In genomic region chr6:130513770-130514169, GRCh38 we compare ENCODE assay signal across 8 cellular contexts.
DNase-seq lines count a peak whose midpoint lies in the region; ATAC-seq and TF ChIP-seq lines count a peak whose summit lies in the region.

No MANE protein-coding gene starts in this region.

- no peak overlapping the region for H3K4me3 Mint-ChIP-seq in Calu3 (ENCODE audit: low read depth, unreplicated experiment)

- H3K9me3 ChIP-seq in mucosa of descending colon (no peaks in the 10 kb centered on the region), ascending aorta (no peaks in the 10 kb centered on the region)

- peaks cover 38% of the 10 kb centered on the region for H3K4me1 Mint-ChIP-seq in Calu3 (ENCODE audit: low read depth, unreplicated experiment)

- intact Hi-C loops in Calu3 (cut with micrococcal nuclease; ENCODE audit: unreplicated experiment), result no loop called here
- intact Hi-C loops in mucosa of descending colon (cut with DNase I, micrococcal nuclease), result no loop called here
- intact Hi-C loops in ascending aorta (cut with DNase I), result no loop called here

- no peaks in the 10 kb centered on the region for H3K27me3 Mint-ChIP-seq in Calu3 (ENCODE audit: unreplicated experiment)

- no TSS peak for BruUV-seq in Calu3 (replicated peaks; lab: Mats Ljungman, UMichigan)

- H3K27me3 ChIP-seq in ascending aorta, result no peaks in the 10 kb centered on the region

- ATAC-seq in GM21529 (IDR thresholded peaks at IDR 0.05; ENCODE audit: unreplicated experiment) (peak; percentile 53), mucosa of descending colon (peak; percentile 87)

- H3K36me3 ChIP-seq in mucosa of descending colon (ENCODE audit: low read depth), result no peaks in the 10 kb centered on the region
- no peaks in the 10 kb centered on the region for H3K36me3 ChIP-seq in ascending aorta

- H3K4me1 ChIP-seq in mucosa of descending colon (ENCODE audit: low read depth) (peaks cover 4% of the 10 kb centered on the region), ascending aorta (no peaks in the 10 kb centered on the region)

- no peaks in the 10 kb centered on the region for H3K9me3 Mint-ChIP-seq in Calu3 (ENCODE audit: low read depth, unreplicated experiment)

- CTCF ChIA-PET in Calu3 (lab: Charles Lee), result no interaction called here

- DNase-seq in Calu3 (peak; percentile 30), LNCaP clone FGC (ENCODE audit: low read depth) (peak; percentile 48), mucosa of descending colon (peak in 1 of 3 donors; percentile 39), NCI-H69 (lab: John Stamatoyannopoulos, UW) (no peak), SIG-M5 (lab: John Stamatoyannopoulos, UW) (no peak), ascending aorta (ENCODE audit: low spot score in 2 of 2) (no peak)
- peak; percentile 67 for DNase-seq in activated effector memory CD4-positive, alpha-beta T cell treated with anti-CD3 and anti-CD28 coated beads, Interleukin-2, amount 50 U/mL, for 16 hours

- H3K4me3 ChIP-seq in LNCaP clone FGC (ENCODE audit: low read depth, low read length) (no peak overlapping the region), mucosa of descending colon (no peak overlapping the region), ascending aorta (no peak overlapping the region)

- no peak overlapping the region for H3K27ac Mint-ChIP-seq in Calu3 (ENCODE audit: unreplicated experiment)

- H3K27ac ChIP-seq in ascending aorta, result no peak overlapping the region

- no peak for TF ChIP-seq CTCF in Calu3 (IDR thresholded peaks at IDR 0.05; ENCODE audit: unreplicated experiment)
- no peak for TF ChIP-seq CTCF in LNCaP clone FGC (IDR thresholded peaks at IDR 0.05; ENCODE audit: control insufficient read depth, extremely low read depth, insufficient read depth)
- no peak for TF ChIP-seq CTCF in mucosa of descending colon (IDR thresholded peaks at IDR 0.05)
- TF ChIP-seq CTCF in ascending aorta (IDR thresholded peaks at IDR 0.05), result no peak

- H3K36me3 Mint-ChIP-seq in Calu3 (ENCODE audit: insufficient read depth, unreplicated experiment), result peaks cover 8% of the 10 kb centered on the region

Comparison
In these comparisons a context has a peak if more than half of its experiments do, and no peak if none do; other contexts are left out.
1. DNase-seq: peak in Calu3 (single experiment), LNCaP clone FGC (single experiment) and activated effector memory CD4-positive, alpha-beta T cell treated with anti-CD3 and anti-CD28 coated beads, Interleukin-2, amount 50 U/mL, for 16 hours (single experiment); none in NCI-H69 (single experiment), SIG-M5 (single experiment) and ascending aorta (0 of 2).